Comparison of ENCODE assay signal across 19 cellular contexts in genomic region chr2:6952116-6952515, GRCh38.
"Had no signal": no experiment of that assay in that cellular context is flagged by ENCODE, and none has a peak within 500 bp of the region (broad histone marks: within the 10 kb centered on the region; RNA-seq: fewer than 3 reads in every experiment).

No MANE protein-coding gene starts in this region.

- H3K27ac Mint-ChIP-seq: activated naive CD8-positive, alpha-beta T cell treated with anti-CD3 and anti-CD28 coated beads, Interleukin-2, amount 50 U/mL, for 24 hours; neural progenitor cell; type B pancreatic cell had no signal

- H3K27me3 Mint-ChIP-seq: activated naive CD8-positive, alpha-beta T cell treated with anti-CD3 and anti-CD28 coated beads, Interleukin-2, amount 50 U/mL, for 24 hours; naive thymus-derived CD4-positive, alpha-beta T cell; type B pancreatic cell had no signal

- DNase-seq: activated gamma-delta T cell treated with Interleukin-2 at 50 U/mL for 16 hours; activated naive CD8-positive, alpha-beta T cell treated with anti-CD3 and anti-CD28 coated beads, Interleukin-2, amount 50 U/mL, for 24 hours; activated T-cell treated with anti-CD3 and anti-CD28 coated beads, Interleukin-2, amount 50 U/mL, for 1 hour; anterior cingulate cortex; body of pancreas; dermis blood vessel endothelial cell; effector CD8-positive, alpha-beta T cell; foreskin keratinocyte; kidney; lower lobe of right lung; naive thymus-derived CD4-positive, alpha-beta T cell; psoas muscle; spleen; stimulated activated CD4-positive, alpha-beta T cell treated with anti-CD3 and anti-CD28 coated beads, Interleukin-4, amount 100 ng/mL, for 1 hour; stimulated activated naive CD4-positive, alpha-beta T cell had no signal

- H3K9me3 Mint-ChIP-seq: activated naive CD8-positive, alpha-beta T cell treated with anti-CD3 and anti-CD28 coated beads, Interleukin-2, amount 50 U/mL, for 24 hours; naive thymus-derived CD4-positive, alpha-beta T cell; neural progenitor cell; type B pancreatic cell had no signal

- H3K4me3 Mint-ChIP-seq: activated naive CD8-positive, alpha-beta T cell treated with anti-CD3 and anti-CD28 coated beads, Interleukin-2, amount 50 U/mL, for 24 hours; naive thymus-derived CD4-positive, alpha-beta T cell; neural progenitor cell; type B pancreatic cell had no signal

- H3K4me3 ChIP-seq: body of pancreas, lower lobe of right lung, neural progenitor cell, psoas muscle, right atrium auricular region, spleen, thoracic aorta had no signal
